ENCODE assay signal across 8 cellular contexts in the genomic region with DNA sequence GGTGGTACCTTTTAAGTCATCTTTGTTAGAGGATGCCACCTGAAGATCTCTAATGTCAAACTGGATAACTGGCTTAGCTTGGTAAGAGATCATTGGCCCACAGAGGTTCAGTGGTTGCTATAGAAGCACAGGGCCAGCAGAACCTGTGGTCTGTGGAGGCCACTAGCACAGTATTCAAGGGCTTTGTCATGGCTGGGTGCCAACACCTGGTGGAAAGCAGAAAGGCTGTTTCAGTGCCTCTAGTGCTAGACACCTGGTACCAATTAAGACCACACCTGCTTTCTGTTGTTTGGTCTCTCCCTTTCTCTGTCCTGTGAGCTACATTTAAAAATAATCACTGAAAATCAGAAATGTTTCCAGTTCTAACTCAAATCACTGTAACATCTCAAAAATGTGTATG. TPM values are rescaled to one million over a fixed set of nuclear protein-coding genes. Genes with fewer than 3 reads are reported as not detected.
DNase-seq lines count a peak whose midpoint lies in the region; ATAC-seq and TF ChIP-seq lines count a peak whose summit lies in the region.

No MANE protein-coding gene starts in this region.

- peak; percentile 70 for ATAC-seq in GM19035 (IDR thresholded peaks at IDR 0.05; ENCODE audit: unreplicated experiment)
- peak; percentile 94 for ATAC-seq in HG02798 (IDR thresholded peaks at IDR 0.05; ENCODE audit: poor library complexity, unreplicated experiment)

- peaks cover 22% of the 10 kb centered on the region for H3K4me1 ChIP-seq in endocrine pancreas (ENCODE audit: control insufficient read depth, insufficient read depth, low read length)
- no peaks in the 10 kb centered on the region for H3K4me1 ChIP-seq in A673 (ENCODE audit: insufficient read depth, low read length, poor library complexity, severe bottlenecking)
- no peaks in the 10 kb centered on the region for H3K4me1 ChIP-seq in prostate gland (replicated peaks)

- CTCF ChIA-PET in A673 (lab: Charles Lee): no interaction called here

- H3K27ac ChIP-seq in A673 (ENCODE audit: low read depth, low read length, poor library complexity, severe bottlenecking): no peak overlapping the region
- H3K27ac ChIP-seq in prostate gland: no peak overlapping the region
- no peak overlapping the region for H3K27ac ChIP-seq in coronary artery

- H3K4me3 ChIP-seq in endocrine pancreas (ENCODE audit: control insufficient read depth, insufficient read depth, low read length) (peak overlapping the region; percentile 31), A673 (ENCODE audit: low read depth, low read length, poor library complexity, severe bottlenecking) (no peak overlapping the region), prostate gland (no peak overlapping the region), coronary artery (no peak overlapping the region)

- no peaks in the 10 kb centered on the region for H3K27me3 ChIP-seq in endocrine pancreas (ENCODE audit: control insufficient read depth, insufficient read depth, low read length)
- H3K27me3 ChIP-seq in A673 (replicated peaks; ENCODE audit: insufficient read depth, low read depth, low read length, poor library complexity): peaks cover 45% of the 10 kb centered on the region
- H3K27me3 ChIP-seq in prostate gland (replicated peaks; ENCODE audit: insufficient read depth): no peaks in the 10 kb centered on the region

- TF ChIP-seq CTCF in A673 (conservative IDR thresholded peaks at IDR 0.05; ENCODE audit: low read depth, low read length) (no peak), prostate gland (IDR thresholded peaks at IDR 0.05) (no peak), coronary artery (IDR thresholded peaks at IDR 0.05) (no peak)

- no peak overlapping the region for H3K9ac ChIP-seq in endocrine pancreas (ENCODE audit: control insufficient read depth, insufficient read depth, low read length)

- POLR2A ChIA-PET in A673 (lab: Charles Lee; ENCODE audit: low non-redundant PET): no interaction called here

- no peak for TF ChIP-seq POLR2A in prostate gland (IDR thresholded peaks at IDR 0.05)

- H3K36me3 ChIP-seq in endocrine pancreas (ENCODE audit: control insufficient read depth, insufficient read depth, low read length) (no peaks in the 10 kb centered on the region), A673 (ENCODE audit: insufficient read depth, low read length, poor library complexity, severe bottlenecking) (no peaks in the 10 kb centered on the region), prostate gland (no peaks in the 10 kb centered on the region)

- intact Hi-C loops in A673 (cut with micrococcal nuclease; ENCODE audit: unreplicated experiment): no loop called here
- intact Hi-C loops in prostate gland (cut with DNase I): no loop called here
- intact Hi-C loops in posterior vena cava (cut with DNase I): no loop called here

- DNase-seq in NCI-H146 treated with DMSO at 0.1 percent for 48 hours (lab: John Stamatoyannopoulos, UW; ENCODE audit: unreplicated experiment) (peak; percentile 98), A673 (ENCODE audit: low spot score) (no peak), prostate gland (ENCODE audit: low spot score) (no peak), posterior vena cava (ENCODE audit: low spot score) (no peak), coronary artery (ENCODE audit: low spot score) (no peak)

- no TSS peak for BruUV-seq in A673 (replicated peaks; lab: Mats Ljungman, UMichigan)

- H3K9me3 ChIP-seq in endocrine pancreas (ENCODE audit: control insufficient read depth, low read length) (no peaks in the 10 kb centered on the region), A673 (ENCODE audit: low read depth, low read length, poor library complexity, severe bottlenecking) (no peaks in the 10 kb centered on the region), prostate gland (no peaks in the 10 kb centered on the region)

RNA-seq across cellular contexts. Expression of gene PCGF5, which starts 10.0 kb away (rescaled TPM):
- total RNA-seq in A673 (2021): 17.3 and 17.7 TPM in 2 replicates
- total RNA-seq in prostate gland: 10 to 100 TPM; 35.7 to 41.3 TPM
- 100 to 1,000 TPM in 1 of 2 donors, 10 to 100 TPM in 1; 60.6 to 100 TPM for total RNA-seq in posterior vena cava
